Comparison of ENCODE assay signal across 8 cellular contexts in the genomic region with DNA sequence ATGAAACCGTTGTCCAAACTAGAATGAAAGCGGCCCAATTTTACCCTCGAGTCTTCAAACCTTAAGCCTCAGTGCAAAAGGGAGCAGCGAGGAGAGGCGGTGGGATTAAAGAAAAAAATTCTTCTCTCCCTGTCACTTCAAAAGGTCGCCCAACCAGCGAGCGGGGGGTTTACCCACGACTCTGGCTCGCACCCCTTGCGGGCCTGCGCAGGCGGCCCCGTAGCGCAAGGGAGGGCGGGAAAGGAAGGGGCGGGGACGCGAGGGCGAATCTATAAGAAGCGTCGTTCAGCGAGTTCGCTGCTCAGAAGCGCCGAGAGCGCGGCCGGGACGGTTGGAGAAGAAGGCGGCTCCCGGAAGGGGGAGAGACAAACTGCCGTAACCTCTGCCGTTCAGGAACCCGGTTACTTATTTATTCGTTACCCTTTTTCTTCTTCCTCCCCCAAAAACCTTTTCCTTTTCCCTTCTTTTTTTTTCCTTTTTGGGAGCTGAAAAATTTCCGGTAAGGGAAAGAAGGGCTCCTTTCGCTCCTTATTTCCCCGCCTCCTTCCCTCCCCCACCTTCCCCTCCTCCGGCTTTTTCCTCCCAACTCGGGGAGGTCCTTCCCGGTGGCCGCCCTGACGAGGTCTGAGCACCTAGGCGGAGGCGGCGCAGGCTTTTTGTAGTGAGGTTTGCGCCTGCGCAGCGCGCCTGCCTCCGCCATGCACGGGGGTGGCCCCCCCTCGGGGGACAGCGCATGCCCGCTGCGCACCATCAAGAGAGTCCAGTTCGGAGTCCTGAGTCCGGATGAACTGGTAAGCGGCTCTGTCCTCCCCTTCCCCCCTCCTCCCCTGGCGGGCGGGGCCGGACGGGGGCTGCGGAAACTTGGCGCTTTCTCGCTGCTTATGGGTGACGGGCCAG. TPM values are rescaled to one million over a fixed set of nuclear protein-coding genes. Genes with fewer than 3 reads are reported as not detected.
DNase-seq lines count a peak whose midpoint lies in the region; ATAC-seq and TF ChIP-seq lines count a peak whose summit lies in the region.

A gene (plus strand): TSS at position 300 of the 897 bp plus-strand sequence.

- intact Hi-C loops in activated CD4-positive, alpha-beta T cell treated with anti-CD3 and anti-CD28 coated beads, Interleukin-2, amount 10 ng/mL, durations not matched to agents 24 days and 14 days (cut with micrococcal nuclease) = loop anchor here (2.0 to 5.0 kb wide), 7 partner anchors 64 to 358 kb away; a partner anchor contains a TSS
- intact Hi-C loops in left colon (cut with DNase I, micrococcal nuclease) = no loop called here

- peaks cover 26% of the 10 kb centered on the region for H3K36me3 Mint-ChIP-seq in activated CD4-positive, alpha-beta T cell treated with anti-CD3 and anti-CD28 coated beads, Interleukin-2, amount 10 ng/mL, durations not matched to agents 24 days and 14 days (ENCODE audit: low read depth)

- H3K27me3 ChIP-seq in BE2C = no peaks in the 10 kb centered on the region

- TF ChIP-seq CTCF in BE2C (IDR thresholded peaks at IDR 0.05; ENCODE audit: low read depth, low read length) (no peak), coronary artery (IDR thresholded peaks at IDR 0.05) (no peak)

- ATAC-seq in HG03460 (IDR thresholded peaks at IDR 0.05; ENCODE audit: unreplicated experiment) (peak; percentile 56), left colon (peak; percentile 79)

- no peaks in the 10 kb centered on the region for H3K27me3 Mint-ChIP-seq in activated CD4-positive, alpha-beta T cell treated with anti-CD3 and anti-CD28 coated beads, Interleukin-2, amount 10 ng/mL, durations not matched to agents 24 days and 14 days

- H3K4me1 Mint-ChIP-seq in activated CD4-positive, alpha-beta T cell treated with anti-CD3 and anti-CD28 coated beads, Interleukin-2, amount 10 ng/mL, durations not matched to agents 24 days and 14 days = peaks cover 55% of the 10 kb centered on the region

- H3K4me1 ChIP-seq in BE2C = no peaks in the 10 kb centered on the region

- no peaks in the 10 kb centered on the region for H3K9me3 ChIP-seq in BE2C

- no peaks in the 10 kb centered on the region for H3K9me3 Mint-ChIP-seq in activated CD4-positive, alpha-beta T cell treated with anti-CD3 and anti-CD28 coated beads, Interleukin-2, amount 10 ng/mL, durations not matched to agents 24 days and 14 days

- peak within 1 kb of the TSS; percentile 88 for H3K4me3 Mint-ChIP-seq in activated CD4-positive, alpha-beta T cell treated with anti-CD3 and anti-CD28 coated beads, Interleukin-2, amount 10 ng/mL, durations not matched to agents 24 days and 14 days

- DNase-seq in BE2C (peak; percentile 92), GM19240 (ENCODE audit: insufficient read length, low spot score) (peak; percentile 88), NCI-H526 (lab: John Stamatoyannopoulos, UW) (peak; percentile 93 to 94), coronary artery (ENCODE audit: low spot score) (peak; percentile 100), left colon (peak; percentile 97 to 98)
- peak; percentile 99 for DNase-seq in activated CD4-positive, alpha-beta T cell treated with anti-CD3 and anti-CD28 coated beads, Interleukin-2, amount 10 ng/mL, durations not matched to agents 24 days and 14 days
- peak; percentile 97 for DNase-seq in stimulated activated CD4-positive, alpha-beta T cell treated with anti-CD3 and anti-CD28 coated beads, Interleukin-1b, Interleukin-23, amount 100 ng/mL, for 48 hours

- peak within 1 kb of the TSS; percentile 93 to 98 for H3K27ac ChIP-seq in coronary artery

- no peaks in the 10 kb centered on the region for H3K36me3 ChIP-seq in BE2C

- peak within 1 kb of the TSS; percentile 81 for H3K4me3 ChIP-seq in BE2C (ENCODE audit: low read depth, low read length)
- peak within 1 kb of the TSS; percentile 73 for H3K4me3 ChIP-seq in coronary artery

- H3K27ac Mint-ChIP-seq in activated CD4-positive, alpha-beta T cell treated with anti-CD3 and anti-CD28 coated beads, Interleukin-2, amount 10 ng/mL, durations not matched to agents 24 days and 14 days = peak within 1 kb of the TSS; percentile 100

RNA-seq across cellular contexts. Expression of the gene that starts here (rescaled TPM):
- polyA plus RNA-seq in BE2C (2012; ENCODE audit: insufficient read depth, insufficient read length, low read depth) = 75.6 TPM
- total RNA-seq in activated CD4-positive, alpha-beta T cell treated with anti-CD3 and anti-CD28 coated beads, Interleukin-2, amount 10 ng/mL, durations not matched to agents 24 days and 14 days = 226 and 230 TPM in 2 replicates
- 10 to 100 TPM; 83.8 to 100.0 TPM for total RNA-seq in left colon

Comparison
In these comparisons a context has a peak if more than half of its experiments do, and no peak if none do; other contexts are left out.
1. Peak in every context shown above with its lines: DNase-seq, ATAC-seq, H3K4me3 ChIP-seq and H3K27ac ChIP-seq.